In genomic region chr1:53110370-53111072, GRCh38 we compare ENCODE assay signal across 9 cellular contexts. TPM values are rescaled to one million over a fixed set of nuclear protein-coding genes. Genes with fewer than 3 reads are reported as not detected.
DNase-seq lines count a peak whose midpoint lies in the region; ATAC-seq and TF ChIP-seq lines count a peak whose summit lies in the region.
"Had no signal": no experiment of that assay in that cellular context is flagged by ENCODE, and none has a peak within 500 bp of the region (broad histone marks: within the 10 kb centered on the region; RNA-seq: fewer than 3 reads in every experiment).

No MANE protein-coding gene starts in this region.

- no peak overlapping the region for H3K4me3 ChIP-seq in HL-60 (replicated peaks; ENCODE audit: insufficient read depth, low read length)
- no peak overlapping the region for H3K4me3 ChIP-seq in PC-9
- H3K4me3 ChIP-seq in fibroblast of mammary gland (ENCODE audit: control insufficient read depth, low read depth, low read length) = no peak overlapping the region

- no peaks in the 10 kb centered on the region for H4K20me1 ChIP-seq in PC-9 (ENCODE audit: insufficient read depth)

- H3K79me2 ChIP-seq in PC-9 (ENCODE audit: low read depth) = no peaks in the 10 kb centered on the region

- no peak overlapping the region for H2AFZ ChIP-seq in PC-9

- intact Hi-C loops in PC-9 (cut with micrococcal nuclease; ENCODE audit: unreplicated experiment) = no loop called here
- intact Hi-C loops in Right ventricle myocardium superior (cut with DNase I) = no loop called here

- H3K36me3 ChIP-seq in PC-9 (ENCODE audit: low read depth) = no peaks in the 10 kb centered on the region

- no peaks in the 10 kb centered on the region for H3K9me3 ChIP-seq in PC-9 (ENCODE audit: insufficient read depth, low read depth)

- peaks cover 50% of the 10 kb centered on the region for H3K4me1 ChIP-seq in PC-9 (replicated peaks; ENCODE audit: insufficient read depth)

- POLR2A ChIA-PET in PC-9 (lab: Charles Lee; ENCODE audit: unreplicated experiment) = no interaction called here

- BruUV-seq in PC-9 (replicated peaks; lab: Mats Ljungman, UMichigan) = no TSS peak

- peak overlapping the region; percentile 42 for H3K4me2 ChIP-seq in PC-9

- no peaks in the 10 kb centered on the region for H3K9me2 ChIP-seq in PC-9 (ENCODE audit: insufficient read depth)

- H3K27me3 ChIP-seq in HL-60 (ENCODE audit: insufficient read depth, poor library complexity, severe bottlenecking) (peaks cover 10% of the 10 kb centered on the region), PC-9 (ENCODE audit: insufficient read depth, low read depth) (no peaks in the 10 kb centered on the region)

- peaks cover 30% of the 10 kb centered on the region for H3F3A ChIP-seq in PC-9 (ENCODE audit: insufficient read depth, low read depth)

- DNase-seq in HL-60 (ENCODE audit: low read depth in 1 of 2, low spot score in 1 of 2) (peak; percentile 32 to 35), PC-9 (no peak), fibroblast of mammary gland (ENCODE audit: low read depth) (peak; percentile 73), HCEC 1CT (no peak), NCI-H774 (lab: John Stamatoyannopoulos, UW) (no peak), Right ventricle myocardium superior (no peak)
- DNase-seq in stimulated activated CD4-positive, alpha-beta T cell treated with anti-CD3 and anti-CD28 coated beads, TNF-alpha, amount 100 ng/mL, for 24 hours (ENCODE audit: low read depth in 3 of 3) = peak in 2 of 3 experiments; percentile 4 to 54
- DNase-seq: T-helper 17 cell had no signal

- TF ChIP-seq CTCF in HL-60 (IDR thresholded peaks at IDR 0.05; ENCODE audit: insufficient read depth, low read length) = no peak
- no peak for TF ChIP-seq CTCF in PC-9 (conservative IDR thresholded peaks at IDR 0.05)
- TF ChIP-seq CTCF in fibroblast of mammary gland (conservative IDR thresholded peaks at IDR 0.05; ENCODE audit: control insufficient read depth, insufficient read depth, low read depth, low read length) = no peak

- no peak for ATAC-seq in HG03520 (IDR thresholded peaks at IDR 0.05; ENCODE audit: unreplicated experiment)
- ATAC-seq in Right ventricle myocardium superior (ENCODE audit: poor library complexity) = no peak
- ATAC-seq: T-helper 17 cell had no signal

- H3K27ac ChIP-seq in HL-60 (replicated peaks) (no peak overlapping the region), PC-9 (no peak overlapping the region)

- CTCF ChIA-PET in PC-9 (lab: Charles Lee) = no interaction called here

RNA-seq across cellular contexts. Expression of gene SLC1A7, which starts 31.9 kb away (rescaled TPM):
- total RNA-seq in PC-9 (2021) (not detected in 2 replicates), Right ventricle myocardium superior (0.08 TPM)
- total RNA-seq: T-helper 17 cell had no signal

RNA-seq across cellular contexts. Expression of gene PODN, which starts 48.5 kb away (rescaled TPM):
- not detected in 2 replicates for total RNA-seq in PC-9 (2021)
- total RNA-seq in Right ventricle myocardium superior = 30.1 TPM
- total RNA-seq: T-helper 17 cell had no signal

Comparison
In these comparisons a context has a peak if more than half of its experiments do, and no peak if none do; other contexts are left out.
1. DNase-seq: peak in HL-60 (2 of 2), fibroblast of mammary gland (single experiment) and stimulated activated CD4-positive, alpha-beta T cell treated with anti-CD3 and anti-CD28 coated beads, TNF-alpha, amount 100 ng/mL, for 24 hours (2 of 3); none in PC-9 (0 of 2), HCEC 1CT (single experiment), NCI-H774 (single experiment) and Right ventricle myocardium superior (single experiment).
2. RNA of gene PODN, which starts 48.5 kb away (total RNA-seq): 30.1 TPM in Right ventricle myocardium superior (single experiment); not detected in PC-9; every median in the first group is over 10 times any median in the second.